21 cellular contexts compared by ENCODE assay signal in genomic region chr9:134181648-134182034, GRCh38. TPM values are rescaled to one million over a fixed set of nuclear protein-coding genes. Genes with fewer than 3 reads are reported as not detected.
DNase-seq lines count a peak whose midpoint lies in the region; ATAC-seq, FAIRE-seq and TF ChIP-seq lines count a peak whose summit lies in the region.
"Had no signal": no experiment of that assay in that cellular context is flagged by ENCODE, and none has a peak within 500 bp of the region (broad histone marks: within the 10 kb centered on the region; RNA-seq: fewer than 3 reads in every experiment).

No MANE protein-coding gene starts in this region.

- ATAC-seq in activated CD4-positive, alpha-beta T cell treated with anti-CD3 and anti-CD28 coated beads for 36 hours, result peak; percentile 15
- ATAC-seq in gastrocnemius medialis, result no peak

- FAIRE-seq in astrocyte (lab: Jason Lieb, UNC), result no peak
- FAIRE-seq: G401.6, keratinocyte had no signal

- no peak for TF ChIP-seq POLR2A in gastrocnemius medialis (IDR thresholded peaks at IDR 0.05)
- TF ChIP-seq POLR2A in tibial nerve (IDR thresholded peaks at IDR 0.05), result no peak

- intact Hi-C loops in activated CD4-positive, alpha-beta T cell treated with anti-CD3 and anti-CD28 coated beads for 36 hours (cut with DNase I, micrococcal nuclease), result no loop called here
- intact Hi-C loops in gastrocnemius medialis (cut with DNase I; ENCODE audit: low total_unique reads), result no loop called here

- in situ Hi-C loops in gastrocnemius medialis (cut with MboI; ENCODE audit: low sequenced_read_pairs in 4 of 4), result loop anchor here in 1 of 4 donors (25.0 kb wide), 1 partner anchor 131 kb away; no protein-coding TSS in a partner anchor

- no peaks in the 10 kb centered on the region for H3K36me3 Mint-ChIP-seq in activated CD4-positive, alpha-beta T cell treated with anti-CD3 and anti-CD28 coated beads for 36 hours (ENCODE audit: low read depth)
- H3K36me3 Mint-ChIP-seq in astrocyte (ENCODE audit: low read depth, unreplicated experiment) (no peaks in the 10 kb centered on the region), osteocyte (ENCODE audit: unreplicated experiment) (no peaks in the 10 kb centered on the region)
- H3K36me3 Mint-ChIP-seq: activated naive CD8-positive, alpha-beta T cell had no signal

- H3K79me2 ChIP-seq in astrocyte (ENCODE audit: insufficient read depth, low read length), result no peaks in the 10 kb centered on the region

- H3K9me3 ChIP-seq in astrocyte (ENCODE audit: insufficient read depth, low read depth, low read length) (no peaks in the 10 kb centered on the region), gastrocnemius medialis (no peaks in the 10 kb centered on the region), tibial nerve (no peaks in the 10 kb centered on the region)
- H3K9me3 ChIP-seq: Caco-2, MG63, thyroid gland had no signal

- no peak overlapping the region for H3K4me2 ChIP-seq in astrocyte (ENCODE audit: low read length)

- no peaks in the 10 kb centered on the region for H3K27me3 Mint-ChIP-seq in activated CD4-positive, alpha-beta T cell treated with anti-CD3 and anti-CD28 coated beads for 36 hours
- H3K27me3 Mint-ChIP-seq in astrocyte (ENCODE audit: low read depth, unreplicated experiment) (peaks cover 23% of the 10 kb centered on the region), osteocyte (ENCODE audit: unreplicated experiment) (no peaks in the 10 kb centered on the region)
- H3K27me3 Mint-ChIP-seq: activated CD4-positive, alpha-beta T cell treated with anti-CD3 and anti-CD28 coated beads, Interleukin-2, amount 10 ng/mL, durations not matched to agents 24 days and 14 days; activated naive CD8-positive, alpha-beta T cell had no signal

- no peak overlapping the region for H3K4me3 Mint-ChIP-seq in activated CD4-positive, alpha-beta T cell treated with anti-CD3 and anti-CD28 coated beads for 36 hours
- no peak overlapping the region for H3K4me3 Mint-ChIP-seq in astrocyte (ENCODE audit: unreplicated experiment)
- no peak overlapping the region for H3K4me3 Mint-ChIP-seq in osteocyte (ENCODE audit: unreplicated experiment)
- H3K4me3 Mint-ChIP-seq: activated CD4-positive, alpha-beta T cell treated with anti-CD3 and anti-CD28 coated beads, Interleukin-2, amount 10 ng/mL, durations not matched to agents 24 days and 14 days had no signal

- H3K27ac ChIP-seq in astrocyte (ENCODE audit: low read depth, low read length) (no peak overlapping the region), gastrocnemius medialis (no peak overlapping the region), tibial nerve (no peak overlapping the region)
- H3K27ac ChIP-seq: thyroid gland had no signal

- CTCF ChIA-PET in activated CD4-positive, alpha-beta T cell treated with anti-CD3 and anti-CD28 coated beads for 36 hours (lab: Charles Lee), result no interaction called here

- no peaks in the 10 kb centered on the region for H3K36me3 ChIP-seq in H7 (replicated peaks; ENCODE audit: control insufficient read depth, insufficient read depth, low read length)
- no peaks in the 10 kb centered on the region for H3K36me3 ChIP-seq in astrocyte (ENCODE audit: insufficient read depth, low read length)
- H3K36me3 ChIP-seq in gastrocnemius medialis, result no peaks in the 10 kb centered on the region
- H3K36me3 ChIP-seq in tibial nerve, result no peaks in the 10 kb centered on the region
- H3K36me3 ChIP-seq: MG63, thyroid gland had no signal

- POLR2A ChIA-PET in activated CD4-positive, alpha-beta T cell treated with anti-CD3 and anti-CD28 coated beads for 36 hours (lab: Charles Lee), result no interaction called here

- 68 to 88% methylated on average over 6 to 8 of the region's 8 CpGs for WGBS in tibial nerve, 2 donors

- no peak overlapping the region for H3K4me3 ChIP-seq in H7 (ENCODE audit: insufficient read depth, low read depth, low read length)
- H3K4me3 ChIP-seq in astrocyte (ENCODE audit: insufficient read depth, low read depth, low read length), result no peak overlapping the region
- no peak overlapping the region for H3K4me3 ChIP-seq in gastrocnemius medialis
- H3K4me3 ChIP-seq in tibial nerve, result no peak overlapping the region
- H3K4me3 ChIP-seq: MG63, thyroid gland had no signal

- no peak for DNase-seq in activated CD4-positive, alpha-beta T cell treated with anti-CD3 and anti-CD28 coated beads for 36 hours
- DNase-seq in activated CD4-positive, alpha-beta T cell treated with anti-CD3 and anti-CD28 coated beads for 48 hours, result no peak
- DNase-seq in H7 (peak; percentile 31), astrocyte (ENCODE audit: low read depth) (no peak), osteocyte (ENCODE audit: extremely low spot score, unreplicated experiment) (no peak), gastrocnemius medialis (no peak), tibial nerve (ENCODE audit: low spot score in 2 of 2) (no peak), A172 (ENCODE audit: low spot score) (no peak)
- DNase-seq: 8988T; activated CD4-positive, alpha-beta T cell treated with anti-CD3 and anti-CD28 coated beads, Interleukin-2, amount 10 ng/mL, durations not matched to agents 24 days and 14 days; cerebellar nuclear complex; MG63; NCI-H2081; NCI-H748 treated with DMSO at 0.1 percent for 48 hours; thyroid gland had no signal

- peaks cover 28% of the 10 kb centered on the region for H3K4me1 Mint-ChIP-seq in activated CD4-positive, alpha-beta T cell treated with anti-CD3 and anti-CD28 coated beads for 36 hours
- H3K4me1 Mint-ChIP-seq in astrocyte (ENCODE audit: low read depth, unreplicated experiment) (no peaks in the 10 kb centered on the region), osteocyte (ENCODE audit: unreplicated experiment) (peaks cover 44% of the 10 kb centered on the region)

- H3K27ac Mint-ChIP-seq in activated CD4-positive, alpha-beta T cell treated with anti-CD3 and anti-CD28 coated beads for 36 hours, result no peak overlapping the region
- H3K27ac Mint-ChIP-seq in astrocyte (ENCODE audit: unreplicated experiment) (peak overlapping the region; percentile 18), osteocyte (ENCODE audit: unreplicated experiment) (peak overlapping the region; percentile 10)
- H3K27ac Mint-ChIP-seq: activated CD4-positive, alpha-beta T cell treated with anti-CD3 and anti-CD28 coated beads, Interleukin-2, amount 10 ng/mL, durations not matched to agents 24 days and 14 days; activated naive CD8-positive, alpha-beta T cell had no signal

- TF ChIP-seq CTCF in astrocyte (IDR thresholded peaks at IDR 0.05; ENCODE audit: insufficient read depth, low read depth, low read length) (no peak), osteocyte (IDR thresholded peaks at IDR 0.05) (no peak), gastrocnemius medialis (IDR thresholded peaks at IDR 0.05 in 4 of 5, conservative IDR thresholded peaks at IDR 0.05 in 1 of 5) (no peak), tibial nerve (IDR thresholded peaks at IDR 0.05) (no peak)

- H2AFZ ChIP-seq in astrocyte (ENCODE audit: low read depth, low read length), result no peak overlapping the region

- peaks cover 4% of the 10 kb centered on the region for H3K9me3 Mint-ChIP-seq in activated CD4-positive, alpha-beta T cell treated with anti-CD3 and anti-CD28 coated beads for 36 hours (ENCODE audit: low read depth)
- H3K9me3 Mint-ChIP-seq in astrocyte (ENCODE audit: unreplicated experiment), result no peaks in the 10 kb centered on the region
- no peaks in the 10 kb centered on the region for H3K9me3 Mint-ChIP-seq in osteocyte (ENCODE audit: unreplicated experiment)

- no peak for TF ChIP-seq EP300 in tibial nerve (IDR thresholded peaks at IDR 0.05)

- no peak overlapping the region for H3K9ac ChIP-seq in astrocyte (ENCODE audit: low read length)

- H3K27me3 ChIP-seq in H7 (ENCODE audit: control insufficient read depth, insufficient read depth, low read length) (no peaks in the 10 kb centered on the region; the same call in none of the 2 replicates), astrocyte (ENCODE audit: insufficient read depth, low read length) (peaks cover 13% of the 10 kb centered on the region), gastrocnemius medialis (no peaks in the 10 kb centered on the region), tibial nerve (no peaks in the 10 kb centered on the region)
- H3K27me3 ChIP-seq: MG63, thyroid gland had no signal

- H4K20me1 ChIP-seq in astrocyte (ENCODE audit: insufficient read depth, low read length), result no peaks in the 10 kb centered on the region

- H3K4me1 ChIP-seq in astrocyte (ENCODE audit: insufficient read depth, low read length) (peaks cover under 1% of the 10 kb centered on the region), gastrocnemius medialis (peaks cover 6 to 13% of the 10 kb centered on the region in 2 donors), tibial nerve (peaks cover 0 to 27% (median 4%) of the 10 kb centered on the region in 4 donors)
- H3K4me1 ChIP-seq: Caco-2 had no signal

RNA-seq across cellular contexts. Expression of gene RNU6ATAC, which starts 17.3 kb away (rescaled TPM):
- total RNA-seq in activated CD4-positive, alpha-beta T cell treated with anti-CD3 and anti-CD28 coated beads for 36 hours, result 10 to 100 TPM in 1 of 2 experiments, not detected in 1; 45.7 TPM
- not detected in 2 replicates for total RNA-seq in H7 (2014; rRNA removed; shearing (Covaris generic))
- total RNA-seq in astrocyte, result 31.8 and 59.4 TPM in 2 replicates
- 38.9 and 49.4 TPM in 2 replicates for total RNA-seq in osteocyte
- not detected for total RNA-seq in gastrocnemius medialis
- not detected for total RNA-seq in tibial nerve
- total RNA-seq in A172 (2014; rRNA removed; shearing (Covaris generic)), result not detected in 2 replicates
- total RNA-seq: glomerular endothelial cell, HT1080, thyroid gland had no signal

RNA-seq across cellular contexts. Expression of gene WDR5, which starts 45.8 kb away (rescaled TPM):
- 10 to 100 TPM; 51.4 to 59.2 TPM for total RNA-seq in activated CD4-positive, alpha-beta T cell treated with anti-CD3 and anti-CD28 coated beads for 36 hours
- total RNA-seq in H7 (2014; rRNA removed; shearing (Covaris generic)), result 40.3 and 40.9 TPM in 2 replicates
- total RNA-seq in astrocyte, result 26.2 and 28.1 TPM in 2 replicates
- total RNA-seq in osteocyte, result 26.8 and 29.3 TPM in 2 replicates
- total RNA-seq in gastrocnemius medialis, result 10 to 100 TPM; 19.8 to 39.3 (median 31.9) TPM
- 10 to 100 TPM; 16.4 to 32.7 (median 24.5) TPM for total RNA-seq in tibial nerve
- total RNA-seq in A172 (2014; rRNA removed; shearing (Covaris generic)), result 35.7 and 42.3 TPM in 2 replicates
